1 cellular context compared by ENCODE assay signal in the genomic region with DNA sequence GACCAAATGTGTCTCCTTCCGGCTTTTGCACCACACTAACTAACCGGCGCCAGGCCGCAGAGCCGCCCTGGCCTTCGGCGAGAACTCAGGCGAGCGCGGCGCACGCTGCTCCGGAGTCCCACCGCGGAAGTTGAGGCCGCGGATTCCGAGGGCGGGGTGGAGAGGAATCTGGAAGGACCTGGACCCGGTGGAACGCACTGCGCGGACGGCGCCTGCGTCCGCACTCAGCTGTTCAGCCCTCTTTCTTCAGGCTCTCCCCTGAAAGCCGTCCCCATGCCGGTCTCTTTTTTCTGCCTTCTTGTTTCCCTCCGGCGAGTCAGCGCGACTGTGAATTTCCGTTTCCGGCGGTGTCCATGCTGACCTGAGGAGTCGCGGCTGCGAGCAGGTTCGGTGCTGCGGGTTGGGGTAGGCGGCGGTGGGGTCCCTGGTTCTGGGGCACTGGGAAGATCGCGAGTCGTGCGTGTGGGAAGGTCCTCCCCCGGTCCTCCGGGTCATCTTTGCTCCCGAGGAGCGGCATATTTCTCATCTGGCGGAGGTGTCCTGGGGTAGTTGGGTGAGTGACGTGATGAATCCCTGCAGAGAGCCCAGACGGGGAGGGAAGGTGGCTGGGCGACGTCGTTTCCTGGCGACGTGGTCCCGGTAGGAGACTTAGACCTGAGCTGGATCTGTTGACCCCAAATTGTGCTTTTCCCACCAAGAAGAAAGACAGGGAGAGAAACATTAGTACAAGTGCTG.
A peak's percentile ranks its signal among the peaks of the same experiment; 100 is the strongest.
TF ChIP-seq lines count a peak whose summit lies in the region.

Gene BMS1, plus strand, starts transcription at position 350 of the 735 bp plus-strand sequence. CDS start 1,600 bp downstream, outside the sequence.

TF ChIP-seq in K562, 482 proteins besides CTCF, POLR2A, EP300 and RAD21 (continued from another document and continues in another):
- peak; percentile 89 for TF ChIP-seq MGA (IDR thresholded peaks at IDR 0.05)
- peak; percentile 70; the same call in 1 of the 2 replicates for TF ChIP-seq ZNF263 (CRISPR knock-in tag; IDR thresholded peaks at IDR 0.05; ENCODE audit: borderline replicate concordance)
- peak; percentile 69; the same call in 1 of the 2 replicates for TF ChIP-seq POLR2AphosphoS2 (IDR thresholded peaks at IDR 0.05; ENCODE audit: low read length)
- TF ChIP-seq THAP7 (CRISPR knock-in tag; IDR thresholded peaks at IDR 0.05), result peak; percentile 81; the same call in 1 of the 2 replicates
- TF ChIP-seq STAT5A (IDR thresholded peaks at IDR 0.05; ENCODE audit: borderline replicate concordance, low read length), result peak; percentile 49; the same call in 1 of the 2 replicates
- TF ChIP-seq KDM4B (IDR thresholded peaks at IDR 0.05; ENCODE audit: borderline replicate concordance in 2 of 2, low read depth in 1 of 2), result peak in 1 of 2 experiments; percentile 98; a peak in 2 of 4 replicates
- no peak for TF ChIP-seq RBM14 (IDR thresholded peaks at IDR 0.05; ENCODE audit: borderline replicate concordance, insufficient read depth, low read depth, low read length)
- TF ChIP-seq ZEB2 (IDR thresholded peaks at IDR 0.05), result peak; percentile 99
- TF ChIP-seq ZNF174 (CRISPR knock-in tag; IDR thresholded peaks at IDR 0.05), result no peak
- 0 out of 2 replicates have a peak, but pooled peaks have one; percentile 27 for TF ChIP-seq CBX5 (IDR thresholded peaks at IDR 0.05; ENCODE audit: borderline replicate concordance, low read depth)
- TF ChIP-seq RNF2 (IDR thresholded peaks at IDR 0.05), result peak; percentile 92
- TF ChIP-seq, protein P1, sequence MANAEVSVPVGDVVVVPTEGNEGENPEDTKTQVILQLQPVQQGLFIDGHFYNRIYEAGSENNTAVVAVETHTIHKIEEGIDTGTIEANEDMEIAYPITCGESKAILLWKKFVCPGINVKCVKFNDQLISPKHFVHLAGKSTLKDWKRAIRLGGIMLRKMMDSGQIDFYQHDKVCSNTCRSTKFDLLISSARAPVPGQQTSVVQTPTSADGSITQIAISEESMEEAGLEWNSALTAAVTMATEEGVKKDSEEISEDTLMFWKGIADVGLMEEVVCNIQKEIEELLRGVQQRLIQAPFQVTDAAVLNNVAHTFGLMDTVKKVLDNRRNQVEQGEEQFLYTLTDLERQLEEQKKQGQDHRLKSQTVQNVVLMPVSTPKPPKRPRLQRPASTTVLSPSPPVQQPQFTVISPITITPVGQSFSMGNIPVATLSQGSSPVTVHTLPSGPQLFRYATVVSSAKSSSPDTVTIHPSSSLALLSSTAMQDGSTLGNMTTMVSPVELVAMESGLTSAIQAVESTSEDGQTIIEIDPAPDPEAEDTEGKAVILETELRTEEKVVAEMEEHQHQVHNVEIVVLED (CRISPR knock-in tag; IDR thresholded peaks at IDR 0.05), result peak; percentile 71; the same call in 1 of the 2 replicates
- peak; percentile 96 for TF ChIP-seq MYC (IDR thresholded peaks at IDR 0.05; ENCODE audit: low read depth, low read length)
- TF ChIP-seq MYC (CRISPR knock-in tag; IDR thresholded peaks at IDR 0.05; ENCODE audit: borderline replicate concordance, low read depth), result peak; percentile 96
- no peak for TF ChIP-seq IFI16 (CRISPR knock-in tag; IDR thresholded peaks at IDR 0.05)
- no peak for TF ChIP-seq ZNF449 (CRISPR knock-in tag; IDR thresholded peaks at IDR 0.05)
- TF ChIP-seq ZNF699 (CRISPR knock-in tag; IDR thresholded peaks at IDR 0.05; ENCODE audit: insufficient replicate concordance), result no peak
- TF ChIP-seq ETV1 (tag; conservative IDR thresholded peaks at IDR 0.05; ENCODE audit: low read depth), result peak; percentile 87
- TF ChIP-seq SMARCE1 (IDR thresholded peaks at IDR 0.05), result peak; percentile 45
- no peak for TF ChIP-seq ZNF444 (CRISPR knock-in tag; IDR thresholded peaks at IDR 0.05)
- TF ChIP-seq POLR3A (IDR thresholded peaks at IDR 0.05; ENCODE audit: borderline replicate concordance, extremely low read depth, insufficient read depth, insufficient read length), result no peak
- no peak for TF ChIP-seq PPARD (CRISPR knock-in tag; IDR thresholded peaks at IDR 0.05)
- TF ChIP-seq ZKSCAN1 (IDR thresholded peaks at IDR 0.05; ENCODE audit: low read depth, low read length), result peak; percentile 80
- peak; percentile 73 for TF ChIP-seq PCBP1 (IDR thresholded peaks at IDR 0.05; ENCODE audit: low read depth, low read length, poor library complexity, severe bottlenecking)
- no peak for TF ChIP-seq BRCA1 (IDR thresholded peaks at IDR 0.05)
- TF ChIP-seq BRCA1 (CRISPR knock-in tag; IDR thresholded peaks at IDR 0.05), result no peak
- TF ChIP-seq TEAD4 (IDR thresholded peaks at IDR 0.05; ENCODE audit: low read length), result peak; percentile 66; the same call in 1 of the 2 replicates
- no peak for TF ChIP-seq TEAD4 (CRISPR knock-in tag; IDR thresholded peaks at IDR 0.05; ENCODE audit: borderline replicate concordance)
- TF ChIP-seq MLLT1 (IDR thresholded peaks at IDR 0.05), result peak; percentile 37 to 89; a peak in 2 of 4 replicates
- TF ChIP-seq, protein P2, sequence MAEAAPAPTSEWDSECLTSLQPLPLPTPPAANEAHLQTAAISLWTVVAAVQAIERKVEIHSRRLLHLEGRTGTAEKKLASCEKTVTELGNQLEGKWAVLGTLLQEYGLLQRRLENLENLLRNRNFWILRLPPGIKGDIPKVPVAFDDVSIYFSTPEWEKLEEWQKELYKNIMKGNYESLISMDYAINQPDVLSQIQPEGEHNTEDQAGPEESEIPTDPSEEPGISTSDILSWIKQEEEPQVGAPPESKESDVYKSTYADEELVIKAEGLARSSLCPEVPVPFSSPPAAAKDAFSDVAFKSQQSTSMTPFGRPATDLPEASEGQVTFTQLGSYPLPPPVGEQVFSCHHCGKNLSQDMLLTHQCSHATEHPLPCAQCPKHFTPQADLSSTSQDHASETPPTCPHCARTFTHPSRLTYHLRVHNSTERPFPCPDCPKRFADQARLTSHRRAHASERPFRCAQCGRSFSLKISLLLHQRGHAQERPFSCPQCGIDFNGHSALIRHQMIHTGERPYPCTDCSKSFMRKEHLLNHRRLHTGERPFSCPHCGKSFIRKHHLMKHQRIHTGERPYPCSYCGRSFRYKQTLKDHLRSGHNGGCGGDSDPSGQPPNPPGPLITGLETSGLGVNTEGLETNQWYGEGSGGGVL (CRISPR knock-in tag; IDR thresholded peaks at IDR 0.05), result no peak
- no peak for TF ChIP-seq BACH1 (tag; IDR thresholded peaks at IDR 0.05)
- TF ChIP-seq, protein P3, sequence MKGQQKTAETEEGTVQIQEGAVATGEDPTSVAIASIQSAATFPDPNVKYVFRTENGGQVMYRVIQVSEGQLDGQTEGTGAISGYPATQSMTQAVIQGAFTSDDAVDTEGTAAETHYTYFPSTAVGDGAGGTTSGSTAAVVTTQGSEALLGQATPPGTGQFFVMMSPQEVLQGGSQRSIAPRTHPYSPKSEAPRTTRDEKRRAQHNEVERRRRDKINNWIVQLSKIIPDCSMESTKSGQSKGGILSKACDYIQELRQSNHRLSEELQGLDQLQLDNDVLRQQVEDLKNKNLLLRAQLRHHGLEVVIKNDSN (CRISPR knock-in tag; IDR thresholded peaks at IDR 0.05), result no peak
- peak; percentile 97 for TF ChIP-seq DACH1 (IDR thresholded peaks at IDR 0.05; ENCODE audit: partially characterized antibody)
- TF ChIP-seq, protein P4, sequence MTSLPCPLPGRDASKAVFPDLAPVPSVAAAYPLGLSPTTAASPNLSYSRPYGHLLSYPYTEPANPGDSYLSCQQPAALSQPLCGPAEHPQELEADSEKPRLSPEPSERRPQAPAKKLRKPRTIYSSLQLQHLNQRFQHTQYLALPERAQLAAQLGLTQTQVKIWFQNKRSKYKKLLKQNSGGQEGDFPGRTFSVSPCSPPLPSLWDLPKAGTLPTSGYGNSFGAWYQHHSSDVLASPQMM (CRISPR knock-in tag; IDR thresholded peaks at IDR 0.05), result no peak
